In the genomic region with DNA sequence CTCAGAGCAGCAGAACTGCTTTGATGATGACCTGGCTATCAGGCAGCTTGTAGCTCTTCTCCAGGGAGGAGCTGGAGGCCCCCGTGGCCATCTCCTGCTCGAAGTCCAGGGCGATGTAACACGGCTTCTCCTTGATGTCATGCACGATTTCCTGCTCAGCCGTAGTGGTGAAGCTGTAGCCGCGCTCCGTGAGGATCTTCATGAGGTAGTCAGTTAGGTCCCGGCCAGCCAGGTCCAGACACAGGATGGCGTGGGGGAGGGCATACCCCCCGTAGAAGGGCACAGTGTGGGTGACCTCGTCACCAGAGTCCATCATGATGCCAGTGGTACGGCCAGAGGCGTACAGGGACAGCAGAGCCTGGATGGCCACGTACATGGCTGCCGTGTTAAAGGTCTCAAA, we compare ENCODE assay signal across 20 cellular contexts.
"Had no signal": no experiment of that assay in that cellular context is flagged by ENCODE, and none has a peak within 500 bp of the region (broad histone marks: within the 10 kb centered on the region; RNA-seq: fewer than 3 reads in every experiment).

No MANE protein-coding gene starts in this region.

- H3K4me1 ChIP-seq: esophagus squamous epithelium, gastrocnemius medialis, heart right ventricle, left lung, lower lobe of right lung had no signal

- H3K36me3 Mint-ChIP-seq: mesothelial cell of epicardium had no signal

- H3K4me3 ChIP-seq: coronary artery, dorsolateral prefrontal cortex, esophagus squamous epithelium, gastrocnemius medialis, heart right ventricle, left lung, lower lobe of right lung, mucosa of descending colon had no signal

- H3K4me3 Mint-ChIP-seq: mesothelial cell of epicardium had no signal

- H3K27me3 ChIP-seq: dorsolateral prefrontal cortex, esophagus squamous epithelium, gastrocnemius medialis, left lung had no signal

- H3K27ac ChIP-seq: coronary artery, dorsolateral prefrontal cortex, esophagus squamous epithelium, gastrocnemius medialis, heart right ventricle, left lung, lower lobe of right lung had no signal

- H3K36me3 ChIP-seq: esophagus squamous epithelium, gastrocnemius medialis, heart right ventricle, left lung, lower lobe of right lung had no signal

- H3K27ac Mint-ChIP-seq: mesothelial cell of epicardium had no signal

- H3K9me3 ChIP-seq: esophagus squamous epithelium, gastrocnemius medialis, left lung, lower lobe of right lung, mucosa of descending colon had no signal

- ATAC-seq: gastrocnemius medialis, heart right ventricle, left cardiac atrium, left lung, left ventricle myocardium superior, lower lobe of right lung, mucosa of descending colon had no signal

- DNase-seq: dermis blood vessel endothelial cell; dorsolateral prefrontal cortex; effector CD4-positive, alpha-beta T cell; effector memory CD4-positive, alpha-beta T cell; esophagus squamous epithelium; foreskin fibroblast; foreskin melanocyte; gastrocnemius medialis; glutamatergic neuron; head of caudate nucleus; heart right ventricle; hippocampal formation; left cardiac atrium; left lung; left ventricle myocardium superior; lower lobe of right lung; mesenchymal stem cell had no signal
